Comparison of ENCODE assay signal across 12 cellular contexts in genomic region chr13:59750860-59751259, GRCh38.
DNase-seq lines count a peak whose midpoint lies in the region; ATAC-seq and TF ChIP-seq lines count a peak whose summit lies in the region.
"Had no signal": no experiment of that assay in that cellular context is flagged by ENCODE, and none has a peak within 500 bp of the region (broad histone marks: within the 10 kb centered on the region; RNA-seq: fewer than 3 reads in every experiment).

No MANE protein-coding gene starts in this region.

- ATAC-seq in GM19351 (IDR thresholded peaks at IDR 0.05; ENCODE audit: unreplicated experiment), result no peak
- ATAC-seq in HG02798 (IDR thresholded peaks at IDR 0.05; ENCODE audit: poor library complexity, unreplicated experiment), result no peak

- POLR2A ChIA-PET in AG04449 (lab: Yijun Ruan, JAX), result no interaction called here

- H3K27ac ChIP-seq in layer of hippocampus (ENCODE audit: low read depth, low read length), result peak overlapping the region; percentile 66
- H3K27ac ChIP-seq: pancreas had no signal

- no peak for TF ChIP-seq CTCF in AG04449 (IDR thresholded peaks at IDR 0.05; ENCODE audit: insufficient read depth, low read length, missing control alignments)

- CTCF ChIA-PET in AG04449 (lab: Yijun Ruan, JAX), result interaction anchor here (1.3 kb wide), 1 partner anchor 73 kb away, joined by 4 read pairs; no protein-coding TSS in a partner anchor

- peak; percentile 36 for DNase-seq in AG04449 (ENCODE audit: low read depth, low spot score)
- peak; percentile 83 for DNase-seq in NCI-H1694 (lab: John Stamatoyannopoulos, UW)
- peak; percentile 74 for DNase-seq in ecto neural progenitor cell (ENCODE audit: low spot score)
- no peak for DNase-seq in stimulated activated naive CD4-positive, alpha-beta T cell treated with Interleukin-2 at 50 U/mL for 16 hours (lab: John Stamatoyannopoulos, UW)
- no peak for DNase-seq in activated naive CD4-positive, alpha-beta T cell (lab: John Stamatoyannopoulos, UW)
- DNase-seq: activated naive CD4-positive, alpha-beta T cell treated with anti-CD3 and anti-CD28 coated beads for 36 hours; CD4-positive, CD25-positive, alpha-beta regulatory T cell; SW 1271 had no signal

- H3K4me3 ChIP-seq in AG04449 (ENCODE audit: low read depth, low read length), result peak overlapping the region; percentile 34
- H3K4me3 ChIP-seq: pancreas had no signal

- H3K27me3 ChIP-seq in layer of hippocampus (ENCODE audit: control insufficient read depth, insufficient read depth, low read length), result no peaks in the 10 kb centered on the region
- H3K27me3 ChIP-seq: pancreas had no signal

Comparison
In these comparisons a context has a peak if more than half of its experiments do, and no peak if none do; other contexts are left out.
1. DNase-seq: peak in AG04449 (single experiment), NCI-H1694 (single experiment) and ecto neural progenitor cell (single experiment); none in stimulated activated naive CD4-positive, alpha-beta T cell treated with Interleukin-2 at 50 U/mL for 16 hours (single experiment) and activated naive CD4-positive, alpha-beta T cell (0 of 4).